20 cellular contexts compared by ENCODE assay signal in the genomic region with DNA sequence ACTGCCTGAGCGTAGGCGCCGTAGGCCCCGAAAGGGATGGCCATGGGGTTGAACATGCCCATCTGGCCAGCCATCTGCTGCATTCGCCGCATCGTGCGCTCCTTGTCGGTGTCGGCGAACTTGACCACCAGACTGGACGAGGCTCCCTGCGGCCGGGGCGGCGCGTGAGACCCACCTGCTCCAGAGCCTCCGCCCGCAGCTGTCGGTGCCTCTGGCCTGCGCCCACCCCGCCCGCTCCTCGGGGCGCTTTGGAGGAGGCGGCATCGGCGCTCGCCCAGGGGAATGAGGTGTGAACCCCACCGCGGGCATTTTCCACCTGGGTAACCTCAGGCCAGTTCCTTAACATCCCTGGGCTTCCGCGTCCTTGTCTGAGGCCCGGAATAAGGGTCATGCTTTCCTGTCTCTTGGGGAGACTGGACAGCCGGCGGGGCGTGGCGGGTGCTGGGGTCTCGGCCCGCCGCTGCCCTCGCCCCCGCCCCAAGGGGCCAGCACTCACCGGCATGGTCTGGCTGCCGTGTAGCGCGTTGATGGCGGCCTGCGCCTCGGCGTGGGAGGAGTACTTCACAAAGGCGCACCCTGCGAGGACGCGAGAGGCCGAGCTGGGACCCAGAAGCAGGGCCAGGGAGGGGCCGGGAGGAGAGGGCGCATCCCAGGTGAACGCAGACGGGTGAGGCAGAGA.
"Had no signal": no experiment of that assay in that cellular context is flagged by ENCODE, and none has a peak within 500 bp of the region (broad histone marks: within the 10 kb centered on the region; RNA-seq: fewer than 3 reads in every experiment).

No MANE protein-coding gene starts in this region.

- DNase-seq: effector memory CD8-positive, alpha-beta T cell; esophagus squamous epithelium; foreskin fibroblast; head of caudate nucleus; kidney; left cardiac atrium; left ventricle myocardium superior; mesendoderm; naive B cell; sigmoid colon; stimulated activated CD4-positive, alpha-beta T cell treated with anti-CD3 and anti-CD28 coated beads, Interleukin-2, amount 100 ng/mL, for 24 hours; stimulated activated CD4-positive, alpha-beta T cell treated with anti-CD3 and anti-CD28 coated beads, Interleukin-4, amount 100 ng/mL, for 4 hours; stimulated activated naive B cell treated with anti-CD40 and anti-IgM and Interleukin-4, amounts not matched to agents 10 μg/mL and 1 μg/mL and 100 μg/mL, for 72 hours; stimulated activated naive CD8-positive, alpha-beta T cell treated with anti-CD3 and anti-CD28 coated beads, Interleukin-15, amount 100 ng/mL, for 72 hours; substantia nigra; trophoblast cell had no signal

- H3K36me3 ChIP-seq: esophagus squamous epithelium, right atrium auricular region, sigmoid colon had no signal

- H3K27me3 ChIP-seq: hepatocyte had no signal

- H3K4me2 ChIP-seq: hepatocyte had no signal

- ATAC-seq: effector memory CD8-positive, alpha-beta T cell; left cardiac atrium; left ventricle myocardium superior; stimulated activated naive B cell treated with anti-CD40 and anti-IgM and Interleukin-4, amounts not matched to agents 10 μg/mL and 1 μg/mL and 100 μg/mL, for 72 hours; stimulated activated naive CD8-positive, alpha-beta T cell treated with anti-CD3 and anti-CD28 coated beads, Interleukin-15, amount 100 ng/mL, for 72 hours had no signal

- H3K4me1 ChIP-seq: esophagus squamous epithelium, right atrium auricular region, sigmoid colon had no signal

- H3K27ac ChIP-seq: esophagus squamous epithelium, hepatocyte, right atrium auricular region, sigmoid colon, skin epidermis had no signal

- H3K4me3 ChIP-seq: hepatocyte, lung, right atrium auricular region, sigmoid colon, skin epidermis had no signal

- H2AFZ ChIP-seq: hepatocyte had no signal

- H3K9me3 ChIP-seq: esophagus squamous epithelium, right atrium auricular region, sigmoid colon had no signal
